In the genomic region with DNA sequence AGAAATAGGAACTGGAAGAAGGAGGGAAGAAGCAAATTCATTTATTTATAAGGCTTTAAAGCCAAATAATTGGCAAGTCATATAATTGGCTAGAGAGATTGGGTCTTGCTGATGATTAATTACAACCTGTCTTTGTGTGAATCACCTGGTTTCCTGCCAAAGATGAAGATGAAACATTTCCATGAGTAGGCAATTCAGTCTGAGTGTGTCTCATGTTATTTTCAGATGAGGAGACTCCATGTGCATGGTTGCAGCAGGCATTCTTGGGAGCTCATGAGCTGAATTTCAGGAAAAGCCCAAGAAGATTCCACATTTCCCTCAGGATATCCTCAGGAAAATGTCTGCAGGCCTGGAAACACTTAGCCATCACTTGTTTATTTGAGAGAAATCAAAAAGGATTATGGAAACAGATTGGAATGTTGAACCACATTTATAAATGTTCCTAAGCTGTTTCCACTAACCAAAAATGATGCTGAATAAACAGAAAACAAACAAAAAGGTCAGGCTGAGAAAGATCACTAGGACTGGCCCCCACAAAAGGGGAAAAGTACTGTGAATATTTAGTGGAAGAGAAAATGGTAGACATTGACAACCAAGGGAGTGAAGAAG, we compare ENCODE assay signal across 26 cellular contexts.
DNase-seq lines count a peak whose midpoint lies in the region; ATAC-seq and TF ChIP-seq lines count a peak whose summit lies in the region.
"Had no signal": no experiment of that assay in that cellular context is flagged by ENCODE, and none has a peak within 500 bp of the region (broad histone marks: within the 10 kb centered on the region; RNA-seq: fewer than 3 reads in every experiment).

No MANE protein-coding gene starts in this region.

- ATAC-seq in activated naive CD8-positive, alpha-beta T cell treated with anti-CD3 and anti-CD28 coated beads, Interleukin-2, amount 50 U/mL, for 24 hours, result no peak
- ATAC-seq in upper lobe of right lung, result no peak
- ATAC-seq: Panc1 had no signal

- intact Hi-C loops in upper lobe of right lung (cut with DNase I), result no loop called here

- no peak for DNase-seq in activated naive CD8-positive, alpha-beta T cell treated with anti-CD3 and anti-CD28 coated beads, Interleukin-2, amount 50 U/mL, for 24 hours
- no peak for DNase-seq in activated naive CD8-positive, alpha-beta T cell treated with anti-CD3 and anti-CD28 coated beads for 36 hours
- DNase-seq in T1000 (lab: John Stamatoyannopoulos, UW), result peak; percentile 28
- DNase-seq in fibroblast of peridontal ligament (ENCODE audit: extremely low read depth), result peak; percentile 85
- no peak for DNase-seq in stimulated activated CD4-positive, alpha-beta T cell treated with anti-CD3 and anti-CD28 coated beads, Interleukin-1b, Interleukin-23, amount 100 ng/mL, for 48 hours
- DNase-seq in NCI-H2227 treated with DMSO at 0.1 percent for 48 hours (lab: John Stamatoyannopoulos, UW), result no peak
- no peak for DNase-seq in upper lobe of right lung
- DNase-seq in DMS79 treated with DMSO at 0.1 percent for 48 hours (lab: John Stamatoyannopoulos, UW), result no peak
- DNase-seq: activated CD4-positive, alpha-beta memory T cell treated with anti-CD3 and anti-CD28 coated beads for 36 hours; activated gamma-delta T cell treated with Interleukin-2 at 50 U/mL for 16 hours; activated T-cell treated with anti-CD3 and anti-CD28 coated beads for 4 hours; amniotic stem cell; Calu3; cortex of kidney; immature natural killer cell; mesendoderm; MG63; NCI-H1436 treated with DMSO at 0.1 percent for 48 hours; NCI-H524 treated with DMSO at 0.1 percent for 48 hours had no signal

- H3K36me3 Mint-ChIP-seq in activated naive CD8-positive, alpha-beta T cell treated with anti-CD3 and anti-CD28 coated beads, Interleukin-2, amount 50 U/mL, for 24 hours (ENCODE audit: low read depth), result no peaks in the 10 kb centered on the region
- H3K36me3 Mint-ChIP-seq in activated naive CD8-positive, alpha-beta T cell treated with anti-CD3 and anti-CD28 coated beads for 36 hours, result no peaks in the 10 kb centered on the region
- H3K36me3 Mint-ChIP-seq: activated CD4-positive, alpha-beta memory T cell treated with anti-CD3 and anti-CD28 coated beads for 36 hours; immature natural killer cell; type B pancreatic cell had no signal

- H3K27me3 ChIP-seq in upper lobe of right lung, result no peaks in the 10 kb centered on the region
- H3K27me3 ChIP-seq: BLaER1 treated with 17β-estradiol and CSF1 and Interleukin-3, amounts not matched to agents 10 nM and 100 nM; breast epithelium; hepatocyte; MG63; neutrophil; SJCRH30 had no signal

- no peak for TF ChIP-seq CTCF in upper lobe of right lung (IDR thresholded peaks at IDR 0.05)

- H3K27me3 Mint-ChIP-seq in activated naive CD8-positive, alpha-beta T cell treated with anti-CD3 and anti-CD28 coated beads, Interleukin-2, amount 50 U/mL, for 24 hours, result no peaks in the 10 kb centered on the region
- H3K27me3 Mint-ChIP-seq in activated naive CD8-positive, alpha-beta T cell treated with anti-CD3 and anti-CD28 coated beads for 36 hours, result peaks cover 6% of the 10 kb centered on the region
- H3K27me3 Mint-ChIP-seq: activated CD4-positive, alpha-beta memory T cell treated with anti-CD3 and anti-CD28 coated beads for 36 hours; type B pancreatic cell had no signal

- H3K27ac Mint-ChIP-seq in activated naive CD8-positive, alpha-beta T cell treated with anti-CD3 and anti-CD28 coated beads, Interleukin-2, amount 50 U/mL, for 24 hours, result peak overlapping the region; percentile 46
- H3K27ac Mint-ChIP-seq in activated naive CD8-positive, alpha-beta T cell treated with anti-CD3 and anti-CD28 coated beads for 36 hours, result no peak overlapping the region
- H3K27ac Mint-ChIP-seq: activated CD4-positive, alpha-beta memory T cell treated with anti-CD3 and anti-CD28 coated beads for 36 hours; immature natural killer cell; type B pancreatic cell had no signal

- H3K36me3 ChIP-seq in upper lobe of right lung, result no peaks in the 10 kb centered on the region
- H3K36me3 ChIP-seq: BLaER1 treated with 17β-estradiol and CSF1 and Interleukin-3, amounts not matched to agents 10 nM and 100 nM; breast epithelium; MG63; neutrophil; SJCRH30 had no signal

- no peaks in the 10 kb centered on the region for H3K4me1 ChIP-seq in upper lobe of right lung
- H3K4me1 ChIP-seq: BLaER1 treated with 17β-estradiol and CSF1 and Interleukin-3, amounts not matched to agents 10 nM and 100 nM; breast epithelium; SJCRH30 had no signal

- no peak overlapping the region for H3K4me3 Mint-ChIP-seq in activated naive CD8-positive, alpha-beta T cell treated with anti-CD3 and anti-CD28 coated beads, Interleukin-2, amount 50 U/mL, for 24 hours
- no peak overlapping the region for H3K4me3 Mint-ChIP-seq in activated naive CD8-positive, alpha-beta T cell treated with anti-CD3 and anti-CD28 coated beads for 36 hours
- H3K4me3 Mint-ChIP-seq: activated CD4-positive, alpha-beta memory T cell treated with anti-CD3 and anti-CD28 coated beads for 36 hours; immature natural killer cell; type B pancreatic cell had no signal

- H3K27ac ChIP-seq in upper lobe of right lung, result no peak overlapping the region
- H3K27ac ChIP-seq: BLaER1 treated with 17β-estradiol and CSF1 and Interleukin-3, amounts not matched to agents 10 nM and 100 nM; breast epithelium; hepatocyte; neutrophil; SJCRH30 had no signal

- peaks cover 7% of the 10 kb centered on the region for H3K4me1 Mint-ChIP-seq in activated naive CD8-positive, alpha-beta T cell treated with anti-CD3 and anti-CD28 coated beads, Interleukin-2, amount 50 U/mL, for 24 hours
- no peaks in the 10 kb centered on the region for H3K4me1 Mint-ChIP-seq in activated naive CD8-positive, alpha-beta T cell treated with anti-CD3 and anti-CD28 coated beads for 36 hours
- H3K4me1 Mint-ChIP-seq: immature natural killer cell had no signal

- H3K4me3 ChIP-seq in upper lobe of right lung, result no peak overlapping the region
- H3K4me3 ChIP-seq: BLaER1 treated with 17β-estradiol and CSF1 and Interleukin-3, amounts not matched to agents 10 nM and 100 nM; breast epithelium; hepatocyte; MG63; SJCRH30 had no signal

- H3K9me3 Mint-ChIP-seq in activated naive CD8-positive, alpha-beta T cell treated with anti-CD3 and anti-CD28 coated beads, Interleukin-2, amount 50 U/mL, for 24 hours, result no peaks in the 10 kb centered on the region
- H3K9me3 Mint-ChIP-seq in activated naive CD8-positive, alpha-beta T cell treated with anti-CD3 and anti-CD28 coated beads for 36 hours, result no peaks in the 10 kb centered on the region
- H3K9me3 Mint-ChIP-seq: activated CD4-positive, alpha-beta memory T cell treated with anti-CD3 and anti-CD28 coated beads for 36 hours; immature natural killer cell; type B pancreatic cell had no signal

- H3K9me3 ChIP-seq in upper lobe of right lung, result no peaks in the 10 kb centered on the region
- H3K9me3 ChIP-seq: BLaER1 treated with 17β-estradiol and CSF1 and Interleukin-3, amounts not matched to agents 10 nM and 100 nM; breast epithelium; MG63; neutrophil; SJCRH30 had no signal

Comparison
In these comparisons a context has a peak if more than half of its experiments do, and no peak if none do; other contexts are left out.
1. DNase-seq: peak in T1000 (single experiment) and fibroblast of peridontal ligament (single experiment); none in activated naive CD8-positive, alpha-beta T cell treated with anti-CD3 and anti-CD28 coated beads, Interleukin-2, amount 50 U/mL, for 24 hours (single experiment), activated naive CD8-positive, alpha-beta T cell treated with anti-CD3 and anti-CD28 coated beads for 36 hours (single experiment), stimulated activated CD4-positive, alpha-beta T cell treated with anti-CD3 and anti-CD28 coated beads, Interleukin-1b, Interleukin-23, amount 100 ng/mL, for 48 hours (single experiment), NCI-H2227 treated with DMSO at 0.1 percent for 48 hours (single experiment), upper lobe of right lung (single experiment) and DMS79 treated with DMSO at 0.1 percent for 48 hours (single experiment).